ENCODE assay signal across 8 cellular contexts in genomic region chr11:119121008-119121810, GRCh38. TPM values are rescaled to one million over a fixed set of nuclear protein-coding genes. Genes with fewer than 3 reads are reported as not detected.
DNase-seq lines count a peak whose midpoint lies in the region; ATAC-seq and TF ChIP-seq lines count a peak whose summit lies in the region.

Gene HINFP (plus strand): TSS chr11:119121580. CDS start chr11:119126945, 5,365 bp downstream.

- peak within 1 kb of the TSS; percentile 91 for H3K4me3 Mint-ChIP-seq in natural killer cell

- H3K27me3 ChIP-seq in H7 (ENCODE audit: control insufficient read depth, insufficient read depth, low read length): no peaks in the 10 kb centered on the region

- H3K36me3 Mint-ChIP-seq in natural killer cell: no peaks in the 10 kb centered on the region

- no peaks in the 10 kb centered on the region for H3K27me3 Mint-ChIP-seq in natural killer cell (ENCODE audit: low read depth in 2 of 2)

- TF ChIP-seq CTCF in natural killer cell (IDR thresholded peaks at IDR 0.05): no peak

- DNase-seq in ELF-1 (ENCODE audit: low read depth, low spot score) (peak; percentile 100), H7 (peak; percentile 99), M059J (ENCODE audit: low read depth) (peak; percentile 98), SHP77 (lab: John Stamatoyannopoulos, UW) (peak; percentile 98), fibroblast of peridontal ligament (ENCODE audit: extremely low read depth) (peak; percentile 96), natural killer cell (peak; percentile 97)
- peak; percentile 100 for DNase-seq in activated effector memory CD4-positive, alpha-beta T cell treated with Interleukin-2 at 50 U/mL for 16 hours
- DNase-seq in stimulated activated naive CD4-positive, alpha-beta T cell treated with Interleukin-2 at 50 U/mL for 16 hours (lab: John Stamatoyannopoulos, UW): peak; percentile 100

- H3K9me3 Mint-ChIP-seq in natural killer cell: no peaks in the 10 kb centered on the region

- intact Hi-C loops in natural killer cell (cut with micrococcal nuclease): loop anchor here (1.0 to 5.0 kb wide), 4 partner anchors 19 to 54 kb away; partner anchors contain the start of genes HMBS and VPS11

- peak within 1 kb of the TSS; percentile 91 for H3K4me3 ChIP-seq in H7 (ENCODE audit: insufficient read depth, low read depth, low read length)

- peak; percentile 97 to 100 (median 97) for ATAC-seq in natural killer cell

- H3K4me1 Mint-ChIP-seq in natural killer cell: peaks cover 32% of the 10 kb centered on the region in 2 donors

- peak within 1 kb of the TSS; percentile 87 to 90 for H3K27ac Mint-ChIP-seq in natural killer cell

- H3K36me3 ChIP-seq in H7 (replicated peaks; ENCODE audit: control insufficient read depth, insufficient read depth, low read length): peaks cover 1% of the 10 kb centered on the region

RNA-seq across cellular contexts. Expression of gene HINFP, which starts in this region (rescaled TPM):
- 21.2 and 33.2 TPM in 2 replicates for total RNA-seq in H7 (2014; rRNA removed; shearing (Covaris generic))
- 10.8 and 20.1 TPM in 2 replicates for total RNA-seq in M059J (2014; rRNA removed; shearing (Covaris generic))
- 10 to 100 TPM; 30.2 to 38.2 (median 31.5) TPM for total RNA-seq in natural killer cell

Comparison
In these comparisons a context has a peak if more than half of its experiments do, and no peak if none do; other contexts are left out.
1. Peak in every context shown above with its lines: DNase-seq, ATAC-seq and H3K4me3 ChIP-seq.